In genomic region chr2:69525261-69525660, GRCh38 we compare ENCODE assay signal across 18 cellular contexts.
DNase-seq lines count a peak whose midpoint lies in the region; TF ChIP-seq lines count a peak whose summit lies in the region.
"Had no signal": no experiment of that assay in that cellular context is flagged by ENCODE, and none has a peak within 500 bp of the region (broad histone marks: within the 10 kb centered on the region; RNA-seq: fewer than 3 reads in every experiment).

No MANE protein-coding gene starts in this region.

- CTCF ChIA-PET in AG04450 (lab: Charles Lee), result interaction anchor here (0.7 kb wide), 1 partner anchor 200 kb away, joined by 3 read pairs; no protein-coding TSS in a partner anchor

- no peak overlapping the region for H3K4ac ChIP-seq in trophoblast cell (ENCODE audit: low read depth, low read length)

- H3K9me3 ChIP-seq in AG04450 (ENCODE audit: control insufficient read depth, insufficient read depth, low read length) (no peaks in the 10 kb centered on the region), HUES48 (ENCODE audit: control insufficient read depth, insufficient read depth, low read length) (no peaks in the 10 kb centered on the region), trophoblast cell (ENCODE audit: insufficient read depth, low read depth, low read length) (no peaks in the 10 kb centered on the region)
- H3K9me3 ChIP-seq: Caco-2 had no signal

- H2BK120ac ChIP-seq in trophoblast cell (ENCODE audit: insufficient read depth, low read length, poor library complexity), result no peak overlapping the region

- H3K14ac ChIP-seq in trophoblast cell (ENCODE audit: low read length), result no peak overlapping the region

- peaks cover 14% of the 10 kb centered on the region for H3K4me1 ChIP-seq in HUES48 (ENCODE audit: control insufficient read depth, insufficient read depth, low read length)
- no peaks in the 10 kb centered on the region for H3K4me1 ChIP-seq in trophoblast cell (ENCODE audit: control insufficient read depth in 1 of 2, insufficient read depth in 2 of 2, low read length in 2 of 2)
- H3K4me1 ChIP-seq: Caco-2, SJCRH30 had no signal

- TF ChIP-seq CTCF in AG04450 (IDR thresholded peaks at IDR 0.05; ENCODE audit: low read depth, low read length), result no peak
- TF ChIP-seq CTCF in brain microvascular endothelial cell (IDR thresholded peaks at IDR 0.05; ENCODE audit: low read depth, low read length, missing control alignments), result no peak

- no peak overlapping the region for H3K4me3 ChIP-seq in AG04450 (ENCODE audit: low read depth, low read length)
- no peak overlapping the region for H3K4me3 ChIP-seq in HUES48 (ENCODE audit: low read depth, low read length)
- no peak overlapping the region for H3K4me3 ChIP-seq in brain microvascular endothelial cell (ENCODE audit: low read depth, low read length)
- no peak overlapping the region for H3K4me3 ChIP-seq in trophoblast cell (ENCODE audit: low read depth, low read length)
- H3K4me3 ChIP-seq: GM23248, PC-9, SJCRH30 had no signal

- H4K91ac ChIP-seq in trophoblast cell (ENCODE audit: low read depth, low read length), result no peak overlapping the region

- no peak overlapping the region for H4K8ac ChIP-seq in trophoblast cell (ENCODE audit: low read depth, low read length)

- no peaks in the 10 kb centered on the region for H3K79me2 ChIP-seq in trophoblast cell (ENCODE audit: control insufficient read depth, insufficient read depth, low read length, poor library complexity)

- H2AFZ ChIP-seq in trophoblast cell (ENCODE audit: insufficient read depth, low read length, poor library complexity), result no peak overlapping the region
- H2AFZ ChIP-seq: GM23248, PC-9 had no signal

- H4K12ac ChIP-seq in trophoblast cell (ENCODE audit: low read depth, low read length), result no peak overlapping the region

- no peak for DNase-seq in AG04450 (ENCODE audit: low read depth, low spot score)
- DNase-seq in brain microvascular endothelial cell, result peak; percentile 64
- DNase-seq in iris pigment epithelial cell (ENCODE audit: low read depth), result peak; percentile 72
- DNase-seq in D341Med (ENCODE audit: low spot score), result no peak
- no peak for DNase-seq in caudate nucleus (lab: John Stamatoyannopoulos, UW)
- no peak for DNase-seq in NCI-H526 (lab: John Stamatoyannopoulos, UW)
- no peak for DNase-seq in trophoblast cell
- DNase-seq: C1 segment of cervical spinal cord, Caco-2, DMS53, GM23248, NCI-H1436, NCI-H2029, NCI-H774, PC-9, SJCRH30 had no signal

- no CpG with 5 or more reads among the region's 3 CpGs for WGBS in trophoblast cell (ENCODE audit: extremely low coverage, insufficient coverage, insufficient read length)

- H3K27ac ChIP-seq in AG04450 (ENCODE audit: low read depth, low read length), result peak overlapping the region; percentile 13
- H3K27ac ChIP-seq in HUES48 (ENCODE audit: low read depth, low read length), result peak overlapping the region; percentile 59
- peak overlapping the region; percentile 26 for H3K27ac ChIP-seq in brain microvascular endothelial cell
- H3K27ac ChIP-seq in caudate nucleus (ENCODE audit: low read depth, low read length), result no peak overlapping the region
- no peak overlapping the region for H3K27ac ChIP-seq in trophoblast cell (ENCODE audit: low read depth, low read length)
- H3K27ac ChIP-seq: GM23248, KMS-11, PC-9, SJCRH30 had no signal

- H3K79me1 ChIP-seq in trophoblast cell (ENCODE audit: low read length), result no peaks in the 10 kb centered on the region

- in situ Hi-C loops in brain microvascular endothelial cell (cut with HindIII; ENCODE audit: low pct_ligation_motif_present, low sequenced_read_pairs), result no loop called here

- H2BK12ac ChIP-seq in trophoblast cell (ENCODE audit: low read length), result no peak overlapping the region

- H3K23ac ChIP-seq in trophoblast cell (ENCODE audit: low read length), result no peak overlapping the region

- no peak overlapping the region for H2BK5ac ChIP-seq in trophoblast cell (ENCODE audit: low read depth, low read length, poor library complexity)

- POLR2A ChIA-PET in AG04450 (lab: Yijun Ruan, JAX), result no interaction called here

- H3K9ac ChIP-seq in HUES48 (ENCODE audit: low read depth, low read length) (no peak overlapping the region), trophoblast cell (ENCODE audit: low read length) (no peak overlapping the region)
- H3K9ac ChIP-seq: GM23248, KMS-11 had no signal

- H3K27me3 ChIP-seq in AG04450 (ENCODE audit: control insufficient read depth, insufficient read depth, low read length), result no peaks in the 10 kb centered on the region
- no peaks in the 10 kb centered on the region for H3K27me3 ChIP-seq in HUES48 (ENCODE audit: control insufficient read depth, insufficient read depth, low read length)
- H3K27me3 ChIP-seq in brain microvascular endothelial cell (replicated peaks), result no peaks in the 10 kb centered on the region
- H3K27me3 ChIP-seq in trophoblast cell (ENCODE audit: insufficient read depth, low read length), result no peaks in the 10 kb centered on the region
- H3K27me3 ChIP-seq: SJCRH30 had no signal

- peaks cover 27% of the 10 kb centered on the region for H3K36me3 ChIP-seq in HUES48 (ENCODE audit: control insufficient read depth, insufficient read depth, low read length)
- H3K36me3 ChIP-seq in brain microvascular endothelial cell (replicated peaks), result peaks cover 52% of the 10 kb centered on the region
- peaks cover 21 to 41% of the 10 kb centered on the region in 2 experiments for H3K36me3 ChIP-seq in trophoblast cell (ENCODE audit: control insufficient read depth in 1 of 2, insufficient read depth in 2 of 2, low read length in 2 of 2)

- no peak overlapping the region for H3K4me2 ChIP-seq in trophoblast cell (ENCODE audit: low read length)
- H3K4me2 ChIP-seq: KMS-11, PC-9 had no signal

- no peak overlapping the region for H3K18ac ChIP-seq in trophoblast cell (ENCODE audit: low read length)

- no peak overlapping the region for H2AK5ac ChIP-seq in trophoblast cell (ENCODE audit: low read length)

Comparison
In these comparisons a context has a peak if more than half of its experiments do, and no peak if none do; other contexts are left out.
1. DNase-seq: peak in brain microvascular endothelial cell (single experiment) and iris pigment epithelial cell (single experiment); none in AG04450 (single experiment), D341Med (single experiment), caudate nucleus (0 of 61), NCI-H526 (0 of 2) and trophoblast cell (0 of 2).
2. H3K27ac ChIP-seq: peak in AG04450 (single experiment), HUES48 (single experiment) and brain microvascular endothelial cell (single experiment); none in caudate nucleus (single experiment) and trophoblast cell (single experiment).